11 cellular contexts compared by ENCODE assay signal in genomic region chr18:79199691-79200374, GRCh38.
A peak's percentile ranks its signal among the peaks of the same experiment; 100 is the strongest.
DNase-seq lines count a peak whose midpoint lies in the region; ATAC-seq and TF ChIP-seq lines count a peak whose summit lies in the region.
"Had no signal": no experiment of that assay in that cellular context is flagged by ENCODE, and none has a peak within 500 bp of the region (broad histone marks: within the 10 kb centered on the region; RNA-seq: fewer than 3 reads in every experiment).

No MANE protein-coding gene starts in this region.

- H3K9me3 ChIP-seq in colonic mucosa: no peaks in the 10 kb centered on the region
- H3K9me3 ChIP-seq: body of pancreas, esophagus squamous epithelium had no signal

- H3K4me3 ChIP-seq in fibroblast of villous mesenchyme (ENCODE audit: low read depth, low read length) (no peak overlapping the region), colonic mucosa (no peak overlapping the region)
- H3K4me3 ChIP-seq: body of pancreas, esophagus squamous epithelium had no signal

- peak; percentile 84 for ATAC-seq in stimulated activated naive CD8-positive, alpha-beta T cell treated with anti-CD3 and anti-CD28 coated beads, Interleukin-15, amount 100 ng/mL, for 72 hours
- no peak for ATAC-seq in GM21529 (IDR thresholded peaks at IDR 0.05; ENCODE audit: unreplicated experiment)

- H3K36me3 ChIP-seq in colonic mucosa: no peaks in the 10 kb centered on the region

- H3K27ac ChIP-seq in colonic mucosa: no peak overlapping the region
- H3K27ac ChIP-seq: body of pancreas, esophagus squamous epithelium had no signal

- no peaks in the 10 kb centered on the region for H3K27me3 Mint-ChIP-seq in activated T-cell treated with anti-CD3 and anti-CD28 coated beads, Interleukin-2, amount 50 U/mL, for 24 hours
- no peaks in the 10 kb centered on the region for H3K27me3 Mint-ChIP-seq in activated T-helper 1 cell treated with anti-CD3 and anti-CD28 coated beads, Interleukin-12 subunit alpha, Interleukin-12 subunit beta, Interleukin-2, Interleukin-4 antibody, amounts not matched to agents 30 ng/mL and 10 ng/mL and 1 ng/mL, durations not matched to agents 14 hours and 24 hours and 36 hours (ENCODE audit: insufficient read depth)
- H3K27me3 Mint-ChIP-seq in stimulated activated naive CD8-positive, alpha-beta T cell treated with anti-CD3 and anti-CD28 coated beads, Interleukin-15, amount 100 ng/mL, for 72 hours: no peaks in the 10 kb centered on the region

- no peaks in the 10 kb centered on the region for H3K4me1 ChIP-seq in colonic mucosa
- H3K4me1 ChIP-seq: body of pancreas, esophagus squamous epithelium had no signal

- peaks cover 34% of the 10 kb centered on the region for H3K4me1 Mint-ChIP-seq in activated T-cell treated with anti-CD3 and anti-CD28 coated beads, Interleukin-2, amount 50 U/mL, for 24 hours (ENCODE audit: low read depth)
- peaks cover 23% of the 10 kb centered on the region for H3K4me1 Mint-ChIP-seq in activated T-helper 1 cell treated with anti-CD3 and anti-CD28 coated beads, Interleukin-12 subunit alpha, Interleukin-12 subunit beta, Interleukin-2, Interleukin-4 antibody, amounts not matched to agents 30 ng/mL and 10 ng/mL and 1 ng/mL, durations not matched to agents 14 hours and 24 hours and 36 hours (ENCODE audit: low read depth)
- peaks cover 25% of the 10 kb centered on the region for H3K4me1 Mint-ChIP-seq in stimulated activated naive CD8-positive, alpha-beta T cell treated with anti-CD3 and anti-CD28 coated beads, Interleukin-15, amount 100 ng/mL, for 72 hours

- H3K27ac Mint-ChIP-seq in activated T-cell treated with anti-CD3 and anti-CD28 coated beads, Interleukin-2, amount 50 U/mL, for 24 hours: peak overlapping the region; percentile 19
- peak overlapping the region; percentile 69 for H3K27ac Mint-ChIP-seq in activated T-helper 1 cell treated with anti-CD3 and anti-CD28 coated beads, Interleukin-12 subunit alpha, Interleukin-12 subunit beta, Interleukin-2, Interleukin-4 antibody, amounts not matched to agents 30 ng/mL and 10 ng/mL and 1 ng/mL, durations not matched to agents 14 hours and 24 hours and 36 hours
- peak overlapping the region; percentile 61 to 73 for H3K27ac Mint-ChIP-seq in stimulated activated naive CD8-positive, alpha-beta T cell treated with anti-CD3 and anti-CD28 coated beads, Interleukin-15, amount 100 ng/mL, for 72 hours

- no peak overlapping the region for H3K4me3 Mint-ChIP-seq in activated T-cell treated with anti-CD3 and anti-CD28 coated beads, Interleukin-2, amount 50 U/mL, for 24 hours
- H3K4me3 Mint-ChIP-seq in activated T-helper 1 cell treated with anti-CD3 and anti-CD28 coated beads, Interleukin-12 subunit alpha, Interleukin-12 subunit beta, Interleukin-2, Interleukin-4 antibody, amounts not matched to agents 30 ng/mL and 10 ng/mL and 1 ng/mL, durations not matched to agents 14 hours and 24 hours and 36 hours: no peak overlapping the region
- H3K4me3 Mint-ChIP-seq in stimulated activated naive CD8-positive, alpha-beta T cell treated with anti-CD3 and anti-CD28 coated beads, Interleukin-15, amount 100 ng/mL, for 72 hours: no peak overlapping the region

- no peak for DNase-seq in activated T-cell treated with anti-CD3 and anti-CD28 coated beads, Interleukin-2, amount 50 U/mL, for 24 hours
- DNase-seq in activated T-cell treated with anti-CD3 and anti-CD28 coated beads, Interleukin-2, amount 50 U/mL, for 1 hour: no peak
- DNase-seq in activated T-helper 1 cell treated with anti-CD3 and anti-CD28 coated beads, Interleukin-12 subunit alpha, Interleukin-12 subunit beta, Interleukin-2, Interleukin-4 antibody, amounts not matched to agents 30 ng/mL and 10 ng/mL and 1 ng/mL, durations not matched to agents 14 hours and 24 hours and 36 hours (ENCODE audit: low spot score): no peak
- DNase-seq in fibroblast of villous mesenchyme (ENCODE audit: low read depth): peak; percentile 75
- peak in 1 of 2 donors; percentile 44 for DNase-seq in stimulated activated naive CD8-positive, alpha-beta T cell treated with anti-CD3 and anti-CD28 coated beads, Interleukin-15, amount 100 ng/mL, for 72 hours
- no peak for DNase-seq in colonic mucosa
- DNase-seq in NCI-H2227 (lab: John Stamatoyannopoulos, UW; ENCODE audit: unreplicated experiment): no peak
- DNase-seq: NCI-H1436 treated with DMSO at 0.1 percent for 48 hours had no signal

- intact Hi-C loops in activated T-helper 1 cell treated with anti-CD3 and anti-CD28 coated beads, Interleukin-12 subunit alpha, Interleukin-12 subunit beta, Interleukin-2, Interleukin-4 antibody, amounts not matched to agents 30 ng/mL and 10 ng/mL and 1 ng/mL, durations not matched to agents 14 hours and 24 hours and 36 hours (cut with micrococcal nuclease): loop anchor here (5.0 kb wide), 1 partner anchor 133 kb away; the partner anchor contains the start of gene ATP9B
- intact Hi-C loops in colonic mucosa (cut with DNase I): no loop called here

- H3K9ac ChIP-seq in colonic mucosa (ENCODE audit: low read depth in 2 of 2, low read length in 2 of 2): no peak overlapping the region

- peak; percentile 45 for TF ChIP-seq CTCF in fibroblast of villous mesenchyme (IDR thresholded peaks at IDR 0.05; ENCODE audit: insufficient read depth, low read depth, low read length)
- no peak for TF ChIP-seq CTCF in colonic mucosa (IDR thresholded peaks at IDR 0.05)

- H3K36me3 Mint-ChIP-seq in activated T-cell treated with anti-CD3 and anti-CD28 coated beads, Interleukin-2, amount 50 U/mL, for 24 hours (ENCODE audit: low read depth): peaks cover 20% of the 10 kb centered on the region
- H3K36me3 Mint-ChIP-seq in activated T-helper 1 cell treated with anti-CD3 and anti-CD28 coated beads, Interleukin-12 subunit alpha, Interleukin-12 subunit beta, Interleukin-2, Interleukin-4 antibody, amounts not matched to agents 30 ng/mL and 10 ng/mL and 1 ng/mL, durations not matched to agents 14 hours and 24 hours and 36 hours (ENCODE audit: low read depth): peaks cover 8% of the 10 kb centered on the region

- no peaks in the 10 kb centered on the region for H3K27me3 ChIP-seq in colonic mucosa
- H3K27me3 ChIP-seq: body of pancreas, esophagus squamous epithelium had no signal

- H3K9me3 Mint-ChIP-seq in activated T-cell treated with anti-CD3 and anti-CD28 coated beads, Interleukin-2, amount 50 U/mL, for 24 hours: peaks cover 6% of the 10 kb centered on the region
- H3K9me3 Mint-ChIP-seq in activated T-helper 1 cell treated with anti-CD3 and anti-CD28 coated beads, Interleukin-12 subunit alpha, Interleukin-12 subunit beta, Interleukin-2, Interleukin-4 antibody, amounts not matched to agents 30 ng/mL and 10 ng/mL and 1 ng/mL, durations not matched to agents 14 hours and 24 hours and 36 hours: peaks cover 7% of the 10 kb centered on the region
- peaks cover 0 to 5% of the 10 kb centered on the region in 2 donors for H3K9me3 Mint-ChIP-seq in stimulated activated naive CD8-positive, alpha-beta T cell treated with anti-CD3 and anti-CD28 coated beads, Interleukin-15, amount 100 ng/mL, for 72 hours

Comparison
In these comparisons a context has a peak if more than half of its experiments do, and no peak if none do; other contexts are left out.
1. H3K27ac Mint-ChIP-seq: peak in every context shown above with its lines; median percentile 69 in activated T-helper 1 cell treated with anti-CD3 and anti-CD28 coated beads, Interleukin-12 subunit alpha, Interleukin-12 subunit beta, Interleukin-2, Interleukin-4 antibody, amounts not matched to agents 30 ng/mL and 10 ng/mL and 1 ng/mL, durations not matched to agents 14 hours and 24 hours and 36 hours; 67 in stimulated activated naive CD8-positive, alpha-beta T cell treated with anti-CD3 and anti-CD28 coated beads, Interleukin-15, amount 100 ng/mL, for 72 hours; 19 in activated T-cell treated with anti-CD3 and anti-CD28 coated beads, Interleukin-2, amount 50 U/mL, for 24 hours.